In the genomic region with DNA sequence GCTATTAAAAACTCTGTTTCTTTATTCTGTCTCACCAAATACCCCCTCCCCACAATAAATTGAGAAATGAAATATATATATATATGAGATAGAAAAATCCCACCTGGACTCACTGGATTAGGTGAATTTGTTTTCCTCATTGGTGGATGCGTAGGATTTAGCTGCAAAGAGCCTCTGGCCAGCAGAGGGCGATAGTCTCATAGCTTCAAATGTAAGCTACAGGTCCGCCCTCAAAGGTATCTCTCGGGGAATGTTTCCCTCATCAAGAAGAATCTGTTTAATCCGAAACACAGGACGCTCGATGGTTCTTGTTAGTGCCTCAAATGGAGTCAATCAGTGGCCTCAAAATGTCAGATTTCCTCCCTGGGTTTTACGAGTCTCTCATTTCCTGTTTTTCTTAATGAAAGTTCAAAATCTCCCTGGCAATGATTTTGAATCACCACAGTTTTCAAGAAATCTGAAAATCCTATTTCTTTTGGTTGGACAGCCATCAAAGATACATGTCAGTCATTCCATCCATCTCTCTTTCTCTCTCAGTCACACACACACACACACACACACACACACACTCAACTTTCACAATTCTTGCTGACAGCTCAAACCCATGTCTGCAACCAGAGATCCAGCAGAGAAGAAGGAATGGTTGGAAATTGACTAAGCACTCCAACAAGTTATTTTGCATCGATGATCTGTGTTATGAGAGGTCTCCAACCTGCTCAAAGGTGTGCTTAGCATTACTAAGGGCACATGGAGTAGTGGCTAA, we compare ENCODE assay signal across 1 cellular context.
TF ChIP-seq lines count a peak whose summit lies in the region.

No MANE protein-coding gene starts in this region.

TF ChIP-seq in SK-N-SH treated with all-trans-retinoic acid at 6 μM for 48 hours, 23 proteins besides CTCF, POLR2A, EP300 and RAD21 (continued from another document):
- no peak for TF ChIP-seq TSHZ2 (CRISPR knock-in tag; IDR thresholded peaks at IDR 0.05)
- TF ChIP-seq CSDC2 (CRISPR knock-in tag; IDR thresholded peaks at IDR 0.05): no peak
